In genomic region chr16:7013990-7014389, GRCh38 we compare ENCODE assay signal across 17 cellular contexts.
DNase-seq lines count a peak whose midpoint lies in the region; ATAC-seq, FAIRE-seq and TF ChIP-seq lines count a peak whose summit lies in the region.
"Had no signal": no experiment of that assay in that cellular context is flagged by ENCODE, and none has a peak within 500 bp of the region (broad histone marks: within the 10 kb centered on the region; RNA-seq: fewer than 3 reads in every experiment).

No MANE protein-coding gene starts in this region.

- under 1% methylated on average over 5 of the region's 5 CpGs for WGBS in K562 (ENCODE audit: insufficient coverage, low coverage, missing lambda C conversion rate)
- WGBS in right cardiac atrium: 49% methylated on average over 5 of the region's 5 CpGs

- TF ChIP-seq RAD21 in K562 (CRISPR knock-in tag; conservative IDR thresholded peaks at IDR 0.05 in 1 of 2, IDR thresholded peaks at IDR 0.05 in 1 of 2): no peak

- no peaks in the 10 kb centered on the region for H3K36me3 ChIP-seq in HEK293 (ENCODE audit: control insufficient read depth in 2 of 2, insufficient read depth in 1 of 2, low read length in 2 of 2)
- H3K36me3 ChIP-seq in K562 (ENCODE audit: control insufficient read depth, insufficient read depth, low read length): no peaks in the 10 kb centered on the region
- H3K36me3 ChIP-seq in MG63: no peaks in the 10 kb centered on the region
- H3K36me3 ChIP-seq: BE2C, thoracic aorta had no signal

- no peaks in the 10 kb centered on the region for H3K9me1 ChIP-seq in K562 (ENCODE audit: control insufficient read depth, insufficient read depth, low read length)

- TF ChIP-seq CTCF in HEK293 (tag by site-specific recombination; IDR thresholded peaks at IDR 0.05): no peak
- TF ChIP-seq CTCF in K562 (IDR thresholded peaks at IDR 0.05 in 2 of 3, conservative IDR thresholded peaks at IDR 0.05 in 1 of 3; ENCODE audit: insufficient read depth in 2 of 3, low read depth in 1 of 3, low read length in 3 of 3): no peak

- POLR2A ChIA-PET in HEK293 (lab: Yijun Ruan, JAX): no interaction called here
- POLR2A ChIA-PET in K562 (lab: Yijun Ruan, JAX): no interaction called here

- no peak for TF ChIP-seq EP300 in K562 (IDR thresholded peaks at IDR 0.05; ENCODE audit: low read length)

- peak; percentile 7 for DNase-seq in MV-4-11 (lab: John Stamatoyannopoulos, UW)
- peak in 2 of 4 experiments; percentile 10 to 41 for DNase-seq in K562 (ENCODE audit: extremely low read depth in 1 of 4, low spot score in 3 of 4)
- DNase-seq in lung microvascular endothelial cell (ENCODE audit: low read depth in 2 of 2): peak; percentile 14 to 20
- no peak for DNase-seq in MG63
- DNase-seq in right cardiac atrium: no peak
- no peak for DNase-seq in middle frontal gyrus (ENCODE audit: extremely low spot score, low spot score)
- DNase-seq in HuH-7 (ENCODE audit: low spot score): no peak
- DNase-seq: activated CD4-positive, alpha-beta T cell treated with anti-CD3 and anti-CD28 coated beads, Interleukin-2, amount 50 U/mL, for 48 hours; activated T-cell treated with anti-CD3 and anti-CD28 coated beads, Interleukin-2, amount 50 U/mL, for 48 hours; BE2C; NCI-H1694; NCI-H524 treated with DMSO at 0.1 percent for 48 hours; stimulated activated CD4-positive, alpha-beta T cell treated with anti-CD3 and anti-CD28 coated beads, Interleukin-4, amount 100 ng/mL, for 4 hours had no signal

- no peak overlapping the region for H3K9ac ChIP-seq in K562 (ENCODE audit: insufficient read depth in 1 of 2, low read depth in 2 of 2, low read length in 2 of 2)

- H3K4me1 ChIP-seq in HEK293 (ENCODE audit: control insufficient read depth, insufficient read depth, low read length) (no peaks in the 10 kb centered on the region), K562 (replicated peaks in 1 of 2; ENCODE audit: control insufficient read depth in 2 of 2, insufficient read depth in 2 of 2, low read length in 2 of 2) (no peaks in the 10 kb centered on the region), right cardiac atrium (ENCODE audit: control insufficient read depth, insufficient read depth, low read length) (no peaks in the 10 kb centered on the region)
- H3K4me1 ChIP-seq: BE2C had no signal

- H2AFZ ChIP-seq in K562 (ENCODE audit: low read depth, low read length): no peak overlapping the region

- H3K27ac ChIP-seq in HEK293 (ENCODE audit: extremely low read depth, low read depth, low read length): no peak overlapping the region
- H3K27ac ChIP-seq in K562 (ENCODE audit: extremely low read depth, low read depth, low read length): no peak overlapping the region
- H3K27ac ChIP-seq in right cardiac atrium (ENCODE audit: low read length): no peak overlapping the region
- H3K27ac ChIP-seq: thoracic aorta had no signal

- BruUV-seq in K562 (replicated peaks; lab: Mats Ljungman, UMichigan): no TSS peak

- ATAC-seq in K562: no peak
- no peak for ATAC-seq in right cardiac atrium

- H3K9me3 ChIP-seq in HEK293 (ENCODE audit: control insufficient read depth, insufficient read depth, low read depth, low read length) (no peaks in the 10 kb centered on the region), K562 (replicated peaks; ENCODE audit: control insufficient read depth, insufficient read depth, low read depth, low read length) (no peaks in the 10 kb centered on the region), MG63 (no peaks in the 10 kb centered on the region), right cardiac atrium (ENCODE audit: control insufficient read depth, low read length) (no peaks in the 10 kb centered on the region)
- H3K9me3 ChIP-seq: BE2C, thoracic aorta had no signal

- no peak overlapping the region for H3K4me2 ChIP-seq in K562 (ENCODE audit: insufficient read depth, low read length)

- in situ Hi-C loops in K562 (cut with MboI): no loop called here

- CTCF ChIA-PET in HEK293 (lab: Yijun Ruan, JAX) (no interaction called here), K562 (lab: Yijun Ruan, JAX; ENCODE audit: low intra/inter-chr PET ratio) (no interaction called here)

- H3K27me3 ChIP-seq in K562 (ENCODE audit: control insufficient read depth in 2 of 2, insufficient read depth in 2 of 2, low read length in 2 of 2) (no peaks in the 10 kb centered on the region), MG63 (no peaks in the 10 kb centered on the region), right cardiac atrium (ENCODE audit: control insufficient read depth, insufficient read depth) (no peaks in the 10 kb centered on the region)
- H3K27me3 ChIP-seq: BE2C had no signal

- no peak for TF ChIP-seq POLR2A in K562 (conservative IDR thresholded peaks at IDR 0.05)

- peak; percentile 73 for FAIRE-seq in K562 (lab: Jason Lieb, UNC)
- FAIRE-seq: endometrium, islet of Langerhans had no signal

- H3K4me3 ChIP-seq in HEK293 (ENCODE audit: low read depth, low read length) (no peak overlapping the region), K562 (no peak overlapping the region), MG63 (no peak overlapping the region), right cardiac atrium (ENCODE audit: low read length) (no peak overlapping the region)
- H3K4me3 ChIP-seq: thoracic aorta had no signal

- H3K79me2 ChIP-seq in K562 (ENCODE audit: control insufficient read depth, insufficient read depth, low read length): no peaks in the 10 kb centered on the region

- intact Hi-C loops in K562 (cut with micrococcal nuclease): no loop called here
- intact Hi-C loops in right cardiac atrium (cut with DNase I): no loop called here

- no peaks in the 10 kb centered on the region; the same call in 1 of the 2 replicates for H4K20me1 ChIP-seq in K562 (replicated peaks; ENCODE audit: control insufficient read depth, insufficient read depth, low read length)

TF ChIP-seq in HEK293, 187 proteins besides CTCF, POLR2A, EP300 and RAD21 (continues in another document):
- TF ChIP-seq ZNF311 (tag by site-specific recombination; IDR thresholded peaks at IDR 0.05; ENCODE audit: borderline replicate concordance) (no peak), ZNF174 (tag by site-specific recombination; IDR thresholded peaks at IDR 0.05) (no peak), ZNF548 (tag by site-specific recombination; IDR thresholded peaks at IDR 0.05) (no peak), SETDB1 (IDR thresholded peaks at IDR 0.05; ENCODE audit: insufficient read length, low read length) (no peak), FEZF1 (tag by site-specific recombination; IDR thresholded peaks at IDR 0.05) (no peak), ZNF416 (tag by site-specific recombination; IDR thresholded peaks at IDR 0.05) (no peak)

TF ChIP-seq in K562, 482 proteins besides CTCF, POLR2A, EP300 and RAD21:
- no peak for TF ChIP-seq ZNF384 (IDR thresholded peaks at IDR 0.05; ENCODE audit: low read depth, low read length)
- no peak for TF ChIP-seq GABPB2 (CRISPR knock-in tag; conservative IDR thresholded peaks at IDR 0.05)
- TF ChIP-seq HLTF (IDR thresholded peaks at IDR 0.05): no peak
- TF ChIP-seq ZNF644 (tag; IDR thresholded peaks at IDR 0.05; ENCODE audit: low read depth): 0 out of 2 replicates have a peak, but pooled peaks have one; percentile 34
- TF ChIP-seq MIER1 (IDR thresholded peaks at IDR 0.05; ENCODE audit: low read depth): peak; percentile 87
- peak; percentile 90 for TF ChIP-seq EHMT2 (IDR thresholded peaks at IDR 0.05)
- TF ChIP-seq REST (CRISPR knock-in tag; IDR thresholded peaks at IDR 0.05; ENCODE audit: low read depth): peak; percentile 89

Comparison
In these comparisons a context has a peak if more than half of its experiments do, and no peak if none do; other contexts are left out.
1. DNase-seq: peak in MV-4-11 (single experiment) and lung microvascular endothelial cell (2 of 2); none in MG63 (single experiment), right cardiac atrium (0 of 3), middle frontal gyrus (single experiment) and HuH-7 (single experiment).
2. Of the 44 proteins assayed by ChIP-seq in both K562 and HEK293: peak only in K562: none; only in HEK293: none; in both: REST; in neither: 43.